ENCODE assay signal across 8 cellular contexts in genomic region chr4:55853484-55854046, GRCh38. TPM values are rescaled to one million over a fixed set of nuclear protein-coding genes. Genes with fewer than 3 reads are reported as not detected.
A peak's percentile ranks its signal among the peaks of the same experiment; 100 is the strongest.
DNase-seq lines count a peak whose midpoint lies in the region; ATAC-seq, FAIRE-seq and TF ChIP-seq lines count a peak whose summit lies in the region.

EXOC1 (plus strand) TSS chr4:55853648; CDS start chr4:55858324, 4,676 bp downstream.

- intact Hi-C loops in kidney (cut with DNase I) = no loop called here

- peak within 1 kb of the TSS; percentile 75 to 78 for H3K9ac ChIP-seq in kidney (ENCODE audit: low read length in 2 of 2)

- TF ChIP-seq CTCF in chondrocyte (IDR thresholded peaks at IDR 0.05) (no peak), kidney (IDR thresholded peaks at IDR 0.05; ENCODE audit: borderline replicate concordance, extremely low read depth, insufficient read depth) (no peak)

- peak; percentile 96 for FAIRE-seq in kidney (lab: Jason Lieb, UNC)

- peaks cover 8% of the 10 kb centered on the region for H3K4me1 Mint-ChIP-seq in chondrocyte (ENCODE audit: low read depth)

- H3K9me3 Mint-ChIP-seq in chondrocyte (ENCODE audit: low read depth) = no peaks in the 10 kb centered on the region

- no peaks in the 10 kb centered on the region for H3K36me3 ChIP-seq in kidney (ENCODE audit: control insufficient read depth in 1 of 2, insufficient read depth in 2 of 2, low read length in 2 of 2)

- peak; percentile 88 to 89 for DNase-seq in AML-193 (lab: John Stamatoyannopoulos, UW)
- peak; percentile 95 for DNase-seq in NCI-H510A treated with DMSO at 0.1 percent for 48 hours (lab: John Stamatoyannopoulos, UW)
- DNase-seq in activated CD4-positive, alpha-beta T cell treated with anti-CD3 and anti-CD28 coated beads for 24 hours (ENCODE audit: low read depth in 2 of 2) = peak; percentile 98
- peak; percentile 100 for DNase-seq in chondrocyte (ENCODE audit: low spot score)
- DNase-seq in kidney = peak; percentile 99
- DNase-seq in stimulated activated CD4-positive, alpha-beta T cell treated with anti-CD3 and anti-CD28 coated beads, Interleukin-15, amount 100 ng/mL, for 24 hours = peak; percentile 99

- peaks cover 4 to 5% of the 10 kb centered on the region in 2 donors for H3K4me1 ChIP-seq in kidney (ENCODE audit: control insufficient read depth in 1 of 2, insufficient read depth in 1 of 2, low read depth in 1 of 2, low read length in 2 of 2)

- no peaks in the 10 kb centered on the region for H3K9me3 ChIP-seq in kidney (ENCODE audit: control insufficient read depth in 1 of 2, low read length in 2 of 2)

- peak within 1 kb of the TSS in 1 of 2 donors; percentile 60 for H3K27ac ChIP-seq in kidney (ENCODE audit: low read depth in 2 of 2, low read length in 2 of 2)

- peak; percentile 98 for ATAC-seq in HG03439 (IDR thresholded peaks at IDR 0.05; ENCODE audit: unreplicated experiment)

- H3K4me3 ChIP-seq in kidney (ENCODE audit: low read length in 2 of 2) = peak within 1 kb of the TSS; percentile 94 to 95

- TF ChIP-seq POLR2A in GM19193 (IDR thresholded peaks at IDR 0.05; ENCODE audit: extremely low read depth, insufficient read depth, insufficient read length) = peak; percentile 83

- no peaks in the 10 kb centered on the region for H3K27me3 Mint-ChIP-seq in chondrocyte (ENCODE audit: low read depth)

- peaks cover 3% of the 10 kb centered on the region for H3K36me3 Mint-ChIP-seq in chondrocyte (ENCODE audit: low read depth)

- no peak within 1 kb of the TSS for H3K4me3 Mint-ChIP-seq in chondrocyte (ENCODE audit: unreplicated experiment)

- peak within 1 kb of the TSS; percentile 95 for H3K27ac Mint-ChIP-seq in chondrocyte (ENCODE audit: unreplicated experiment)

RNA-seq across cellular contexts. Expression of gene EXOC1, which starts in this region (rescaled TPM):
- total RNA-seq in chondrocyte (28.9 to 38.8 TPM (median 29.5 TPM) in 3 replicates), kidney (41.7 TPM)
- 17.5 TPM for polyA plus RNA-seq in kidney (ENCODE audit: insufficient read depth, low read depth, low replicate concordance)
